Comparison of ENCODE assay signal across 12 cellular contexts in genomic region chr4:38681283-38682066, GRCh38. TPM values are rescaled to one million over a fixed set of nuclear protein-coding genes. Genes with fewer than 3 reads are reported as not detected.
DNase-seq lines count a peak whose midpoint lies in the region; ATAC-seq and TF ChIP-seq lines count a peak whose summit lies in the region.
"Had no signal": no experiment of that assay in that cellular context is flagged by ENCODE, and none has a peak within 500 bp of the region (broad histone marks: within the 10 kb centered on the region; RNA-seq: fewer than 3 reads in every experiment).

No MANE protein-coding gene starts in this region.

- H3K23ac ChIP-seq in mesenchymal stem cell (ENCODE audit: low read length in 2 of 2), result no peak overlapping the region

- peak overlapping the region; percentile 1 to 20 for H3K27ac ChIP-seq in coronary artery
- no peak overlapping the region for H3K27ac ChIP-seq in mesenchymal stem cell (ENCODE audit: low read length, poor library complexity, severe bottlenecking)
- peak overlapping the region; percentile 19 to 67 (median 41) for H3K27ac ChIP-seq in transverse colon

- CTCF ChIA-PET in activated naive CD4-positive, alpha-beta T cell treated with anti-CD3 and anti-CD28 coated beads for 36 hours (lab: Charles Lee), result interaction anchor here (1.7 kb wide), 1 partner anchor 49 kb away, joined by 6 read pairs; no protein-coding TSS in a partner anchor

- H3K9me3 Mint-ChIP-seq in activated naive CD4-positive, alpha-beta T cell treated with anti-CD3 and anti-CD28 coated beads for 36 hours, result no peaks in the 10 kb centered on the region
- no peaks in the 10 kb centered on the region for H3K9me3 Mint-ChIP-seq in activated naive CD4-positive, alpha-beta T cell treated with anti-CD3 and anti-CD28 coated beads, Interleukin-2, amount 50 U/mL, for 72 hours
- H3K9me3 Mint-ChIP-seq in glutamatergic neuron (ENCODE audit: unreplicated experiment) (no peaks in the 10 kb centered on the region), CD14-positive monocyte (peaks cover 0 to 3% (median 0%) of the 10 kb centered on the region in 7 donors)

- H3K27me3 ChIP-seq in mesenchymal stem cell (ENCODE audit: control insufficient read depth in 1 of 2, insufficient read depth in 1 of 2, low read length in 2 of 2), result no peaks in the 10 kb centered on the region
- no peaks in the 10 kb centered on the region for H3K27me3 ChIP-seq in transverse colon
- H3K27me3 ChIP-seq: tibial artery had no signal

- ATAC-seq in activated naive CD4-positive, alpha-beta T cell treated with anti-CD3 and anti-CD28 coated beads, Interleukin-2, amount 50 U/mL, for 72 hours, result no peak
- ATAC-seq in GM21360 (IDR thresholded peaks at IDR 0.05; ENCODE audit: unreplicated experiment), result no peak

- H3K9me3 ChIP-seq in mesenchymal stem cell (ENCODE audit: control insufficient read depth, low read length) (no peaks in the 10 kb centered on the region), transverse colon (no peaks in the 10 kb centered on the region)
- H3K9me3 ChIP-seq: tibial artery had no signal

- no peak overlapping the region for H2AK5ac ChIP-seq in mesenchymal stem cell (ENCODE audit: low read length, severe bottlenecking)

- WGBS in mesenchymal stem cell, result 82% methylated on average over 12 of the region's 12 CpGs
- 32 to 65% methylated on average over 6 to 12 of the region's 12 CpGs for WGBS in transverse colon (ENCODE audit: low coverage in 1 of 2), 2 donors

- no peak overlapping the region for H2BK5ac ChIP-seq in mesenchymal stem cell (ENCODE audit: low read depth, low read length, poor library complexity, severe bottlenecking)

- no peak for DNase-seq in activated naive CD4-positive, alpha-beta T cell treated with anti-CD3 and anti-CD28 coated beads for 36 hours
- DNase-seq in activated naive CD4-positive, alpha-beta T cell treated with anti-CD3 and anti-CD28 coated beads, Interleukin-2, amount 50 U/mL, for 72 hours (ENCODE audit: low spot score in 2 of 2), result no peak
- DNase-seq in coronary artery (ENCODE audit: low spot score) (no peak), mesenchymal stem cell (no peak), transverse colon (no peak), glutamatergic neuron (no peak), CD14-positive monocyte (ENCODE audit: low spot score) (no peak)
- DNase-seq: activated effector memory CD4-positive, alpha-beta T cell treated with anti-CD3 and anti-CD28 coated beads, Interleukin-2, amount 50 U/mL, for 16 hours; hippocampal formation; tibial artery had no signal

- H3K4me2 ChIP-seq in mesenchymal stem cell (ENCODE audit: low read length, poor library complexity, severe bottlenecking), result no peak overlapping the region

- H3K4me1 ChIP-seq in mesenchymal stem cell (ENCODE audit: control insufficient read depth, insufficient read depth, low read depth, low read length) (peaks cover 9% of the 10 kb centered on the region), transverse colon (peaks cover 9 to 91% (median 50%) of the 10 kb centered on the region in 4 donors)

- H4K91ac ChIP-seq in mesenchymal stem cell (ENCODE audit: low read length), result no peak overlapping the region

- peak overlapping the region; percentile 32 for H3K27ac Mint-ChIP-seq in activated naive CD4-positive, alpha-beta T cell treated with anti-CD3 and anti-CD28 coated beads for 36 hours
- peak overlapping the region in 1 of 2 donors; percentile 6 for H3K27ac Mint-ChIP-seq in activated naive CD4-positive, alpha-beta T cell treated with anti-CD3 and anti-CD28 coated beads, Interleukin-2, amount 50 U/mL, for 72 hours
- no peak overlapping the region for H3K27ac Mint-ChIP-seq in glutamatergic neuron (ENCODE audit: unreplicated experiment)
- H3K27ac Mint-ChIP-seq in CD14-positive monocyte, result peak overlapping the region in 3 of 7 donors; percentile 38 to 57 (median 57)
- H3K27ac Mint-ChIP-seq: memory B cell had no signal

- no peak overlapping the region for H2BK15ac ChIP-seq in mesenchymal stem cell (ENCODE audit: low read depth, poor library complexity, severe bottlenecking)

- no peak for TF ChIP-seq EP300 in transverse colon (IDR thresholded peaks at IDR 0.05; ENCODE audit: low read depth)

- H2BK120ac ChIP-seq in mesenchymal stem cell (ENCODE audit: low read depth, low read length), result no peak overlapping the region

- no peak overlapping the region for H3K18ac ChIP-seq in mesenchymal stem cell (ENCODE audit: low read depth in 1 of 2, low read length in 2 of 2)

- H3K36me3 ChIP-seq in mesenchymal stem cell (ENCODE audit: control insufficient read depth in 1 of 2, insufficient read depth in 2 of 2, low read depth in 1 of 2, low read length in 2 of 2), result peaks cover 22 to 55% of the 10 kb centered on the region in 2 experiments
- H3K36me3 ChIP-seq in transverse colon, result peaks cover 0 to 23% (median 10%) of the 10 kb centered on the region in 4 donors

- no peak overlapping the region for H4K8ac ChIP-seq in mesenchymal stem cell (ENCODE audit: low read length)

- no peak for TF ChIP-seq CTCF in coronary artery (IDR thresholded peaks at IDR 0.05)
- TF ChIP-seq CTCF in transverse colon (IDR thresholded peaks at IDR 0.05), result no peak
- TF ChIP-seq CTCF in glutamatergic neuron (IDR thresholded peaks at IDR 0.05; ENCODE audit: partially characterized antibody, unreplicated experiment), result no peak
- no peak for TF ChIP-seq CTCF in CD14-positive monocyte (IDR thresholded peaks at IDR 0.05)

- peaks cover 81% of the 10 kb centered on the region for H3K4me1 Mint-ChIP-seq in activated naive CD4-positive, alpha-beta T cell treated with anti-CD3 and anti-CD28 coated beads for 36 hours (ENCODE audit: low read depth)
- H3K4me1 Mint-ChIP-seq in glutamatergic neuron (ENCODE audit: low read depth, unreplicated experiment), result peaks cover 12% of the 10 kb centered on the region
- peaks cover 20% of the 10 kb centered on the region for H3K4me1 Mint-ChIP-seq in CD14-positive monocyte

- H3K4ac ChIP-seq in mesenchymal stem cell (ENCODE audit: low read depth in 1 of 2, low read length in 2 of 2), result no peak overlapping the region

- intact Hi-C loops in activated naive CD4-positive, alpha-beta T cell treated with anti-CD3 and anti-CD28 coated beads for 36 hours (cut with micrococcal nuclease), result no loop called here
- intact Hi-C loops in transverse colon (cut with DNase I; ENCODE audit: low total_unique reads) (no loop called here), CD14-positive monocyte (cut with micrococcal nuclease) (no loop called here)

- no peak overlapping the region for H3K14ac ChIP-seq in mesenchymal stem cell (ENCODE audit: low read length in 2 of 2)

- peak overlapping the region; percentile 69 for H3K9ac ChIP-seq in mesenchymal stem cell (ENCODE audit: low read length)

- in situ Hi-C loops in transverse colon (cut with MboI; ENCODE audit: low pct_ligation_motif_present in 1 of 4, low pct_unique_long_range_greater_than_20kb in 1 of 4, low sequenced_read_pairs in 3 of 4), result no loop called here

- H3K4me3 ChIP-seq in coronary artery (no peak overlapping the region), mesenchymal stem cell (ENCODE audit: insufficient read depth in 1 of 2, low read depth in 1 of 2, low read length in 2 of 2) (no peak overlapping the region), transverse colon (no peak overlapping the region)
- H3K4me3 ChIP-seq: tibial artery had no signal

- no peak for TF ChIP-seq POLR2A in transverse colon (IDR thresholded peaks at IDR 0.05)

- H2BK12ac ChIP-seq in mesenchymal stem cell (ENCODE audit: low read length in 2 of 2), result no peak overlapping the region

- H3K27me3 Mint-ChIP-seq in activated naive CD4-positive, alpha-beta T cell treated with anti-CD3 and anti-CD28 coated beads for 36 hours (ENCODE audit: low read depth), result no peaks in the 10 kb centered on the region
- H3K27me3 Mint-ChIP-seq in glutamatergic neuron (ENCODE audit: unreplicated experiment), result no peaks in the 10 kb centered on the region
- no peaks in the 10 kb centered on the region for H3K27me3 Mint-ChIP-seq in CD14-positive monocyte (ENCODE audit: low read depth in 3 of 3)
- H3K27me3 Mint-ChIP-seq: memory B cell had no signal

- peaks cover 13% of the 10 kb centered on the region for H3K79me1 ChIP-seq in mesenchymal stem cell (replicated peaks; ENCODE audit: low read length, poor library complexity, severe bottlenecking)

- H3K36me3 Mint-ChIP-seq in activated naive CD4-positive, alpha-beta T cell treated with anti-CD3 and anti-CD28 coated beads for 36 hours (ENCODE audit: low read depth), result peaks cover 9% of the 10 kb centered on the region
- H3K36me3 Mint-ChIP-seq in activated naive CD4-positive, alpha-beta T cell treated with anti-CD3 and anti-CD28 coated beads, Interleukin-2, amount 50 U/mL, for 72 hours, result peaks cover 0 to 5% of the 10 kb centered on the region in 2 donors
- H3K36me3 Mint-ChIP-seq in glutamatergic neuron (ENCODE audit: unreplicated experiment) (peaks cover 5% of the 10 kb centered on the region), CD14-positive monocyte (peaks cover 52 to 72% of the 10 kb centered on the region in 2 donors)

- no peak overlapping the region for H3K4me3 Mint-ChIP-seq in activated naive CD4-positive, alpha-beta T cell treated with anti-CD3 and anti-CD28 coated beads for 36 hours
- H3K4me3 Mint-ChIP-seq in glutamatergic neuron (ENCODE audit: unreplicated experiment) (no peak overlapping the region), CD14-positive monocyte (no peak overlapping the region)
- H3K4me3 Mint-ChIP-seq: memory B cell had no signal

- H2AFZ ChIP-seq in mesenchymal stem cell (ENCODE audit: low read depth, low read length), result no peak overlapping the region

RNA-seq across cellular contexts. Expression of gene KLF3, which starts 17.5 kb away (rescaled TPM):
- 10 to 100 TPM; 15.2 to 15.8 TPM for total RNA-seq in activated naive CD4-positive, alpha-beta T cell treated with anti-CD3 and anti-CD28 coated beads for 36 hours
- 10 to 100 TPM in 1 of 2 donors, 1 to 10 TPM in 1; 6.9 to 10.1 TPM for total RNA-seq in activated naive CD4-positive, alpha-beta T cell treated with anti-CD3 and anti-CD28 coated beads, Interleukin-2, amount 50 U/mL, for 72 hours
- 35.1 TPM for polyA plus RNA-seq in mesenchymal stem cell (2013, experiment 1 of 2)
- polyA plus RNA-seq in mesenchymal stem cell (2013, experiment 2 of 2), result 35.0 TPM
- total RNA-seq in transverse colon (100 to 1,000 TPM; 111 to 174 (median 132) TPM), glutamatergic neuron (ENCODE audit: unreplicated experiment) (38.4 TPM)
- 10 to 100 TPM; 46.3 to 53.9 TPM for polyA plus RNA-seq in CD14-positive monocyte
